ENCODE assay signal across 9 cellular contexts in genomic region chr9:96619491-96620154, GRCh38. TPM values are rescaled to one million over a fixed set of nuclear protein-coding genes. Genes with fewer than 3 reads are reported as not detected.
DNase-seq lines count a peak whose midpoint lies in the region; ATAC-seq and TF ChIP-seq lines count a peak whose summit lies in the region.
"Had no signal": no experiment of that assay in that cellular context is flagged by ENCODE, and none has a peak within 500 bp of the region (broad histone marks: within the 10 kb centered on the region; RNA-seq: fewer than 3 reads in every experiment).

CDC14B (minus strand) TSS chr9:96619843; CDS start chr9:96619378, 465 bp downstream.

- no peak within 1 kb of the TSS for H3K27ac Mint-ChIP-seq in T-helper 2 cell treated with Interferon-gamma antibody and Interleukin-4, amounts not matched to agents 5 μg/mL and 100 μg/mL, for 36 hours

- H3K4me3 Mint-ChIP-seq in T-helper 2 cell treated with Interferon-gamma antibody and Interleukin-4, amounts not matched to agents 5 μg/mL and 100 μg/mL, for 36 hours, result peak within 1 kb of the TSS; percentile 75

- no peaks in the 10 kb centered on the region for H3K36me3 Mint-ChIP-seq in T-helper 2 cell treated with Interferon-gamma antibody and Interleukin-4, amounts not matched to agents 5 μg/mL and 100 μg/mL, for 36 hours (ENCODE audit: low read depth)

- intact Hi-C loops in left ventricle myocardium superior (cut with micrococcal nuclease), result no loop called here
- intact Hi-C loops in tibial artery (cut with DNase I; ENCODE audit: low total_unique reads), result loop anchor here (5.0 to 10.0 kb wide), 2 partner anchors 47 to 165 kb away; partner anchors contain the start of gene HABP4

- peaks cover 53% of the 10 kb centered on the region for H3K27me3 Mint-ChIP-seq in T-helper 2 cell treated with Interferon-gamma antibody and Interleukin-4, amounts not matched to agents 5 μg/mL and 100 μg/mL, for 36 hours (ENCODE audit: low read depth)

- H3K36me3 ChIP-seq in tibial artery, result no peaks in the 10 kb centered on the region

- peak; percentile 70 for ATAC-seq in GM19351 (IDR thresholded peaks at IDR 0.05; ENCODE audit: unreplicated experiment)
- ATAC-seq in left ventricle myocardium superior, result peak; percentile 81

- no peaks in the 10 kb centered on the region for H3K9me3 ChIP-seq in tibial artery

- peak; percentile 62 for TF ChIP-seq CTCF in 22Rv1 (IDR thresholded peaks at IDR 0.05)
- TF ChIP-seq CTCF in tibial artery (IDR thresholded peaks at IDR 0.05), result peak in 1 of 2 experiments; percentile 40

- H3K4me1 ChIP-seq in tibial artery, result peaks cover 0 to 7% (median 2%) of the 10 kb centered on the region in 4 donors

- H3K27ac ChIP-seq in 22Rv1 (no peak within 1 kb of the TSS), angular gyrus (ENCODE audit: low read depth, low read length) (peak within 1 kb of the TSS; percentile 79), tibial artery (peak within 1 kb of the TSS; percentile 86 to 88)

- no peaks in the 10 kb centered on the region for H3K27me3 ChIP-seq in tibial artery

- no peaks in the 10 kb centered on the region for H3K9me3 Mint-ChIP-seq in T-helper 2 cell treated with Interferon-gamma antibody and Interleukin-4, amounts not matched to agents 5 μg/mL and 100 μg/mL, for 36 hours

- H3K4me3 ChIP-seq in tibial artery, result peak within 1 kb of the TSS; percentile 71 to 87

- peaks cover 5% of the 10 kb centered on the region for H3K4me1 Mint-ChIP-seq in T-helper 2 cell treated with Interferon-gamma antibody and Interleukin-4, amounts not matched to agents 5 μg/mL and 100 μg/mL, for 36 hours (ENCODE audit: low read depth)

- DNase-seq in NCI-H1092 treated with DMSO at 0.1 percent for 48 hours (lab: John Stamatoyannopoulos, UW), result peak; percentile 70
- DNase-seq in T-helper 2 cell treated with Interferon-gamma antibody and Interleukin-4, amounts not matched to agents 5 μg/mL and 100 μg/mL, for 36 hours (ENCODE audit: low spot score), result peak; percentile 70
- peak; percentile 95 for DNase-seq in left ventricle myocardium superior
- peak; percentile 87 for DNase-seq in pons (ENCODE audit: low spot score)
- peak; percentile 81 to 93 for DNase-seq in tibial artery
- DNase-seq: DND-41 had no signal

RNA-seq across cellular contexts. Expression of gene CDC14B, which starts in this region (rescaled TPM):
- total RNA-seq in left ventricle myocardium superior, result 18.1 TPM
